ENCODE assay signal across 29 cellular contexts in genomic region chr11:129595043-129595962, GRCh38.
"Had no signal": no experiment of that assay in that cellular context is flagged by ENCODE, and none has a peak within 500 bp of the region (broad histone marks: within the 10 kb centered on the region; RNA-seq: fewer than 3 reads in every experiment).

No MANE protein-coding gene starts in this region.

- H3K9me3 ChIP-seq: gastrocnemius medialis, left lung, pancreas, prostate gland, stomach, thyroid gland, upper lobe of right lung had no signal

- H3K27me3 ChIP-seq: brain microvascular endothelial cell, gastrocnemius medialis, left lung, pancreas, stomach, thyroid gland, upper lobe of right lung had no signal

- H3K4me1 ChIP-seq: gastrocnemius medialis, left lung, pancreas, prostate gland, stomach, upper lobe of right lung had no signal

- H3K4me2 ChIP-seq: smooth muscle cell had no signal

- H3K27ac ChIP-seq: brain microvascular endothelial cell, epithelial cell of prostate, gastrocnemius medialis, left lung, pancreas, prostate gland, stomach, thyroid gland, upper lobe of right lung had no signal

- H3K36me3 ChIP-seq: brain microvascular endothelial cell, gastrocnemius medialis, left lung, pancreas, prostate gland, stomach, thyroid gland, upper lobe of right lung had no signal

- H3K36me3 Mint-ChIP-seq: activated CD4-positive, alpha-beta memory T cell treated with anti-CD3 and anti-CD28 coated beads for 36 hours; activated naive CD4-positive, alpha-beta T cell treated with anti-CD3 and anti-CD28 coated beads, Interleukin-2, amount 10 ng/mL, durations not matched to agents 7 days and 5 days; activated naive CD8-positive, alpha-beta T cell treated with anti-CD3 and anti-CD28 coated beads, Interleukin-2, amount 10 ng/mL, durations not matched to agents 7 days and 5 days; naive B cell; stimulated activated naive B cell treated with anti-CD40 and anti-IgM and Interleukin-4, amounts not matched to agents 10 μg/mL and 1 μg/mL and 100 μg/mL, for 72 hours had no signal

- H3K4me3 Mint-ChIP-seq: activated CD4-positive, alpha-beta memory T cell treated with anti-CD3 and anti-CD28 coated beads for 36 hours; activated CD4-positive, alpha-beta T cell treated with anti-CD3 and anti-CD28 coated beads, Interleukin-2, amount 10 ng/mL, durations not matched to agents 24 days and 14 days; activated naive CD4-positive, alpha-beta T cell treated with anti-CD3 and anti-CD28 coated beads, Interleukin-2, amount 10 ng/mL, durations not matched to agents 7 days and 5 days; activated naive CD8-positive, alpha-beta T cell treated with anti-CD3 and anti-CD28 coated beads, Interleukin-2, amount 10 ng/mL, durations not matched to agents 7 days and 5 days; activated T-cell treated with anti-CD3 and anti-CD28 coated beads, Interleukin-2, amount 50 U/mL, for 24 hours; dendritic cell treated with granulocyte-macrophage colony-stimulating factor and Interleukin-4, amounts not matched to agents 40 ng/mL and 50 ng/mL, for 4 days; naive B cell; neural crest cell; stimulated activated naive B cell treated with anti-CD40 and anti-IgM and Interleukin-4, amounts not matched to agents 10 μg/mL and 1 μg/mL and 100 μg/mL, for 72 hours; T-helper 1 cell treated with Interleukin-12 subunit alpha and Interleukin-12 subunit beta and Interleukin-4 antibody, amounts not matched to agents 30 μg/mL and 1 μg/mL, for 36 hours had no signal

- DNase-seq: activated CD4-positive, alpha-beta memory T cell treated with anti-CD3 and anti-CD28 coated beads for 36 hours; activated CD4-positive, alpha-beta T cell treated with anti-CD3 and anti-CD28 coated beads, Interleukin-2, amount 10 ng/mL, durations not matched to agents 24 days and 14 days; activated CD4-positive, CD25-positive, alpha-beta regulatory T cell treated with anti-CD3 and anti-CD28 coated beads, Interleukin-2, amount 50 U/mL, for 72 hours; activated CD8-positive, alpha-beta memory T cell treated with anti-CD3 and anti-CD28 coated beads, Interleukin-2, amount 50 U/mL, for 48 hours; activated gamma-delta T cell; activated naive CD4-positive, alpha-beta T cell treated with anti-CD3 and anti-CD28 coated beads, Interleukin-2, amount 10 ng/mL, durations not matched to agents 7 days and 5 days; activated naive CD8-positive, alpha-beta T cell treated with anti-CD3 and anti-CD28 coated beads, Interleukin-2, amount 10 ng/mL, durations not matched to agents 7 days and 5 days; activated T-cell treated with anti-CD3 and anti-CD28 coated beads, Interleukin-2, amount 50 U/mL, for 24 hours; brain microvascular endothelial cell; central memory CD4-positive, alpha-beta T cell; gastrocnemius medialis; hippocampal formation; kidney glomerular epithelial cell; left lung; naive B cell; pancreas; stimulated activated CD4-positive, alpha-beta T cell treated with anti-CD3 and anti-CD28 coated beads, Interleukin-15, amount 100 ng/mL, for 24 hours; stimulated activated CD4-positive, alpha-beta T cell treated with anti-CD3 and anti-CD28 coated beads, Interleukin-2, amount 100 ng/mL, for 24 hours; stimulated activated naive B cell treated with anti-CD40 and anti-IgM and Interleukin-4, amounts not matched to agents 10 μg/mL and 1 μg/mL and 100 μg/mL, for 72 hours; stomach; SW 1271; thyroid gland; upper lobe of right lung had no signal

- H3K9me3 Mint-ChIP-seq: activated naive CD4-positive, alpha-beta T cell treated with anti-CD3 and anti-CD28 coated beads, Interleukin-2, amount 10 ng/mL, durations not matched to agents 7 days and 5 days; activated naive CD8-positive, alpha-beta T cell treated with anti-CD3 and anti-CD28 coated beads, Interleukin-2, amount 10 ng/mL, durations not matched to agents 7 days and 5 days; dendritic cell treated with granulocyte-macrophage colony-stimulating factor and Interleukin-4, amounts not matched to agents 40 ng/mL and 50 ng/mL, for 4 days had no signal

- ATAC-seq: gastrocnemius medialis; left lung; pancreas; stimulated activated naive B cell treated with anti-CD40 and anti-IgM and Interleukin-4, amounts not matched to agents 10 μg/mL and 1 μg/mL and 100 μg/mL, for 72 hours; upper lobe of right lung had no signal

- H3K4me3 ChIP-seq: gastrocnemius medialis, left lung, pancreas, prostate gland, smooth muscle cell, stomach, thyroid gland, upper lobe of right lung had no signal

- H3K4me1 Mint-ChIP-seq: activated CD4-positive, alpha-beta T cell treated with anti-CD3 and anti-CD28 coated beads, Interleukin-2, amount 10 ng/mL, durations not matched to agents 24 days and 14 days; activated naive CD4-positive, alpha-beta T cell treated with anti-CD3 and anti-CD28 coated beads, Interleukin-2, amount 10 ng/mL, durations not matched to agents 7 days and 5 days; activated naive CD8-positive, alpha-beta T cell treated with anti-CD3 and anti-CD28 coated beads, Interleukin-2, amount 10 ng/mL, durations not matched to agents 7 days and 5 days; naive B cell; neural crest cell; stimulated activated naive B cell treated with anti-CD40 and anti-IgM and Interleukin-4, amounts not matched to agents 10 μg/mL and 1 μg/mL and 100 μg/mL, for 72 hours had no signal

- H3K27me3 Mint-ChIP-seq: activated naive CD4-positive, alpha-beta T cell treated with anti-CD3 and anti-CD28 coated beads, Interleukin-2, amount 10 ng/mL, durations not matched to agents 7 days and 5 days; dendritic cell treated with granulocyte-macrophage colony-stimulating factor and Interleukin-4, amounts not matched to agents 40 ng/mL and 50 ng/mL, for 4 days had no signal

- H3K27ac Mint-ChIP-seq: activated CD4-positive, alpha-beta memory T cell treated with anti-CD3 and anti-CD28 coated beads for 36 hours; activated CD4-positive, alpha-beta T cell treated with anti-CD3 and anti-CD28 coated beads, Interleukin-2, amount 10 ng/mL, durations not matched to agents 24 days and 14 days; activated naive CD4-positive, alpha-beta T cell treated with anti-CD3 and anti-CD28 coated beads, Interleukin-2, amount 10 ng/mL, durations not matched to agents 7 days and 5 days; activated naive CD8-positive, alpha-beta T cell treated with anti-CD3 and anti-CD28 coated beads, Interleukin-2, amount 10 ng/mL, durations not matched to agents 7 days and 5 days; activated T-cell treated with anti-CD3 and anti-CD28 coated beads, Interleukin-2, amount 50 U/mL, for 24 hours; dendritic cell treated with granulocyte-macrophage colony-stimulating factor and Interleukin-4, amounts not matched to agents 40 ng/mL and 50 ng/mL, for 4 days; naive B cell; stimulated activated naive B cell treated with anti-CD40 and anti-IgM and Interleukin-4, amounts not matched to agents 10 μg/mL and 1 μg/mL and 100 μg/mL, for 72 hours; T-helper 1 cell treated with Interleukin-12 subunit alpha and Interleukin-12 subunit beta and Interleukin-4 antibody, amounts not matched to agents 30 μg/mL and 1 μg/mL, for 36 hours had no signal
